In genomic region chr1:193367863-193368262, GRCh38 we compare ENCODE assay signal across 11 cellular contexts.
DNase-seq lines count a peak whose midpoint lies in the region; ATAC-seq and TF ChIP-seq lines count a peak whose summit lies in the region.
"Had no signal": no experiment of that assay in that cellular context is flagged by ENCODE, and none has a peak within 500 bp of the region (broad histone marks: within the 10 kb centered on the region; RNA-seq: fewer than 3 reads in every experiment).

No MANE protein-coding gene starts in this region.

- H3K4me1 Mint-ChIP-seq in activated CD8-positive, alpha-beta T cell treated with anti-CD3 and anti-CD28 coated beads for 36 hours (ENCODE audit: low read depth), result peaks cover 13% of the 10 kb centered on the region
- H3K4me1 Mint-ChIP-seq in activated CD8-positive, alpha-beta T cell treated with anti-CD3 and anti-CD28 coated beads, Interleukin-2, amount 10 ng/mL, durations not matched to agents 7 days and 5 days (ENCODE audit: low read depth), result peaks cover 13% of the 10 kb centered on the region
- peaks cover 6 to 15% of the 10 kb centered on the region in 2 donors for H3K4me1 Mint-ChIP-seq in immature natural killer cell

- no peaks in the 10 kb centered on the region for H3K9me3 Mint-ChIP-seq in activated CD8-positive, alpha-beta T cell treated with anti-CD3 and anti-CD28 coated beads for 36 hours
- no peaks in the 10 kb centered on the region for H3K9me3 Mint-ChIP-seq in activated CD8-positive, alpha-beta T cell treated with anti-CD3 and anti-CD28 coated beads, Interleukin-2, amount 10 ng/mL, durations not matched to agents 7 days and 5 days (ENCODE audit: insufficient read depth)
- H3K9me3 Mint-ChIP-seq in immature natural killer cell, result no peaks in the 10 kb centered on the region

- H3K9ac ChIP-seq in OCI-LY1 (ENCODE audit: low read length), result no peak overlapping the region
- H3K9ac ChIP-seq: parathyroid adenoma had no signal

- H3K36me3 ChIP-seq in OCI-LY1 (ENCODE audit: insufficient read depth, low read length), result no peaks in the 10 kb centered on the region
- no peaks in the 10 kb centered on the region for H3K36me3 ChIP-seq in neuron (ENCODE audit: insufficient read depth, low read length)
- no peaks in the 10 kb centered on the region for H3K36me3 ChIP-seq in HAP-1 (replicated peaks)
- no peaks in the 10 kb centered on the region for H3K36me3 ChIP-seq in suprapubic skin

- H3K27me3 ChIP-seq in OCI-LY1 (ENCODE audit: insufficient read depth, low read length) (no peaks in the 10 kb centered on the region), neuron (ENCODE audit: insufficient read depth, low read length) (no peaks in the 10 kb centered on the region), HAP-1 (ENCODE audit: low read depth) (no peaks in the 10 kb centered on the region), suprapubic skin (no peaks in the 10 kb centered on the region)

- no peak for DNase-seq in activated CD8-positive, alpha-beta T cell treated with anti-CD3 and anti-CD28 coated beads for 36 hours
- DNase-seq in activated CD8-positive, alpha-beta T cell treated with anti-CD3 and anti-CD28 coated beads, Interleukin-2, amount 10 ng/mL, durations not matched to agents 7 days and 5 days, result no peak
- DNase-seq in HAP-1 (ENCODE audit: low spot score in 2 of 2) (no peak), suprapubic skin (ENCODE audit: low spot score in 2 of 2) (no peak), immature natural killer cell (no peak)
- DNase-seq: amniotic stem cell, NCI-H510A treated with DMSO at 0.1 percent for 48 hours had no signal

- POLR2A ChIA-PET in activated CD8-positive, alpha-beta T cell treated with anti-CD3 and anti-CD28 coated beads for 36 hours (lab: Charles Lee), result no interaction called here
- POLR2A ChIA-PET in activated CD8-positive, alpha-beta T cell treated with anti-CD3 and anti-CD28 coated beads, Interleukin-2, amount 10 ng/mL, durations not matched to agents 7 days and 5 days (lab: Charles Lee), result no interaction called here

- ATAC-seq in activated CD8-positive, alpha-beta T cell treated with anti-CD3 and anti-CD28 coated beads for 36 hours, result no peak
- no peak for ATAC-seq in activated CD8-positive, alpha-beta T cell treated with anti-CD3 and anti-CD28 coated beads, Interleukin-2, amount 10 ng/mL, durations not matched to agents 7 days and 5 days
- ATAC-seq in GM21825 (IDR thresholded peaks at IDR 0.05; ENCODE audit: unreplicated experiment), result peak; percentile 17

- 33% methylated on average over 1 of the region's 1 CpG for WGBS in suprapubic skin

- H3K27me3 Mint-ChIP-seq in activated CD8-positive, alpha-beta T cell treated with anti-CD3 and anti-CD28 coated beads for 36 hours, result no peaks in the 10 kb centered on the region
- no peaks in the 10 kb centered on the region for H3K27me3 Mint-ChIP-seq in activated CD8-positive, alpha-beta T cell treated with anti-CD3 and anti-CD28 coated beads, Interleukin-2, amount 10 ng/mL, durations not matched to agents 7 days and 5 days (ENCODE audit: low read depth)
- H3K27me3 Mint-ChIP-seq in immature natural killer cell (ENCODE audit: low read depth in 3 of 3), result peaks cover 2 to 3% (median 2%) of the 10 kb centered on the region in 3 donors

- H2AFZ ChIP-seq in OCI-LY1 (ENCODE audit: low read length) (peak overlapping the region; percentile 62), neuron (ENCODE audit: low read depth, low read length) (peak overlapping the region; percentile 77)
- H2AFZ ChIP-seq: parathyroid adenoma had no signal

- H3K79me2 ChIP-seq in OCI-LY1 (ENCODE audit: insufficient read depth, low read length), result no peaks in the 10 kb centered on the region
- H3K79me2 ChIP-seq: parathyroid adenoma had no signal

- H4K20me1 ChIP-seq in OCI-LY1 (ENCODE audit: insufficient read depth, low read length), result no peaks in the 10 kb centered on the region

- H3K27ac Mint-ChIP-seq in activated CD8-positive, alpha-beta T cell treated with anti-CD3 and anti-CD28 coated beads for 36 hours, result no peak overlapping the region
- no peak overlapping the region for H3K27ac Mint-ChIP-seq in activated CD8-positive, alpha-beta T cell treated with anti-CD3 and anti-CD28 coated beads, Interleukin-2, amount 10 ng/mL, durations not matched to agents 7 days and 5 days
- peak overlapping the region in 2 of 6 donors; percentile 47 to 76 for H3K27ac Mint-ChIP-seq in immature natural killer cell

- H3F3A ChIP-seq in OCI-LY1 (ENCODE audit: insufficient read depth, low read length), result no peaks in the 10 kb centered on the region

- H3K4me1 ChIP-seq in OCI-LY1 (ENCODE audit: insufficient read depth, low read length, severe bottlenecking) (no peaks in the 10 kb centered on the region), neuron (ENCODE audit: insufficient read depth, low read length) (peaks cover 2% of the 10 kb centered on the region), HAP-1 (no peaks in the 10 kb centered on the region), suprapubic skin (no peaks in the 10 kb centered on the region)
- H3K4me1 ChIP-seq: parathyroid adenoma had no signal

- TF ChIP-seq EP300 in suprapubic skin (IDR thresholded peaks at IDR 0.05), result no peak

- no peak for TF ChIP-seq POLR2A in suprapubic skin (IDR thresholded peaks at IDR 0.05)

- H3K9me3 ChIP-seq in OCI-LY1 (ENCODE audit: low read length) (no peaks in the 10 kb centered on the region), neuron (ENCODE audit: low read length) (peaks cover 2% of the 10 kb centered on the region), HAP-1 (no peaks in the 10 kb centered on the region), suprapubic skin (no peaks in the 10 kb centered on the region)

- no peak overlapping the region for H3K4me3 ChIP-seq in OCI-LY1 (ENCODE audit: low read depth, low read length, poor library complexity, severe bottlenecking)
- no peak overlapping the region for H3K4me3 ChIP-seq in neuron (ENCODE audit: low read length)
- H3K4me3 ChIP-seq in HAP-1, result no peak overlapping the region
- H3K4me3 ChIP-seq in suprapubic skin, result no peak overlapping the region

- no peaks in the 10 kb centered on the region for H3K36me3 Mint-ChIP-seq in activated CD8-positive, alpha-beta T cell treated with anti-CD3 and anti-CD28 coated beads for 36 hours (ENCODE audit: low read depth)
- no peaks in the 10 kb centered on the region for H3K36me3 Mint-ChIP-seq in activated CD8-positive, alpha-beta T cell treated with anti-CD3 and anti-CD28 coated beads, Interleukin-2, amount 10 ng/mL, durations not matched to agents 7 days and 5 days (ENCODE audit: low read depth)
- H3K36me3 Mint-ChIP-seq in immature natural killer cell, result no peaks in the 10 kb centered on the region

- H3K4me2 ChIP-seq in OCI-LY1 (ENCODE audit: low read length), result peak overlapping the region; percentile 10; the same call in 1 of the 2 replicates

- H3K4me3 Mint-ChIP-seq in activated CD8-positive, alpha-beta T cell treated with anti-CD3 and anti-CD28 coated beads for 36 hours, result peak overlapping the region; percentile 60
- no peak overlapping the region for H3K4me3 Mint-ChIP-seq in activated CD8-positive, alpha-beta T cell treated with anti-CD3 and anti-CD28 coated beads, Interleukin-2, amount 10 ng/mL, durations not matched to agents 7 days and 5 days
- peak overlapping the region in 2 of 5 donors; percentile 40 to 54 for H3K4me3 Mint-ChIP-seq in immature natural killer cell

- in situ Hi-C loops in HAP-1 (cut with MboI; ENCODE audit: low sequenced_read_pairs), result no loop called here

- no peaks in the 10 kb centered on the region for H3K9me2 ChIP-seq in OCI-LY1 (ENCODE audit: low read depth, low read length)

- intact Hi-C loops in activated CD8-positive, alpha-beta T cell treated with anti-CD3 and anti-CD28 coated beads for 36 hours (cut with micrococcal nuclease), result no loop called here

- TF ChIP-seq CTCF in activated CD8-positive, alpha-beta T cell treated with anti-CD3 and anti-CD28 coated beads for 36 hours (IDR thresholded peaks at IDR 0.05), result no peak
- TF ChIP-seq CTCF in OCI-LY1 (IDR thresholded peaks at IDR 0.05; ENCODE audit: low read length) (no peak), suprapubic skin (IDR thresholded peaks at IDR 0.05) (no peak)

- H3K27ac ChIP-seq in OCI-LY1 (ENCODE audit: low read depth, low read length, poor library complexity, severe bottlenecking) (no peak overlapping the region), suprapubic skin (no peak overlapping the region)
- H3K27ac ChIP-seq: parathyroid adenoma had no signal

- CTCF ChIA-PET in activated CD8-positive, alpha-beta T cell treated with anti-CD3 and anti-CD28 coated beads for 36 hours (lab: Charles Lee), result no interaction called here
- CTCF ChIA-PET in activated CD8-positive, alpha-beta T cell treated with anti-CD3 and anti-CD28 coated beads, Interleukin-2, amount 10 ng/mL, durations not matched to agents 7 days and 5 days (lab: Charles Lee), result no interaction called here
